16 cellular contexts compared by ENCODE assay signal in genomic region chr7:44630791-44631457, GRCh38. TPM values are rescaled to one million over a fixed set of nuclear protein-coding genes. Genes with fewer than 3 reads are reported as not detected.
DNase-seq lines count a peak whose midpoint lies in the region; ATAC-seq and TF ChIP-seq lines count a peak whose summit lies in the region.
"Had no signal": no experiment of that assay in that cellular context is flagged by ENCODE, and none has a peak within 500 bp of the region (broad histone marks: within the 10 kb centered on the region; RNA-seq: fewer than 3 reads in every experiment).

No MANE protein-coding gene starts in this region.

- H3K36me3 Mint-ChIP-seq in dendritic cell treated with granulocyte-macrophage colony-stimulating factor and Interleukin-4, amounts not matched to agents 40 ng/mL and 50 ng/mL, for 4 days (ENCODE audit: low read depth), result peaks cover 64% of the 10 kb centered on the region

- H3K4me2 ChIP-seq in DOHH2 (ENCODE audit: low read length) (peak overlapping the region; percentile 34), OCI-LY7 (ENCODE audit: low read length) (peak overlapping the region; percentile 64; the same call in 1 of the 2 replicates), smooth muscle cell (no peak overlapping the region)

- H3K4me3 ChIP-seq in DOHH2 (ENCODE audit: low read length), result peak overlapping the region; percentile 12
- no peak overlapping the region for H3K4me3 ChIP-seq in OCI-LY7 (ENCODE audit: low read depth, low read length, poor library complexity, severe bottlenecking)
- H3K4me3 ChIP-seq in psoas muscle, result no peak overlapping the region
- no peak overlapping the region for H3K4me3 ChIP-seq in smooth muscle cell

- no peak for ATAC-seq in psoas muscle
- no peak for ATAC-seq in GM18858 (IDR thresholded peaks at IDR 0.05; ENCODE audit: unreplicated experiment)
- no peak for ATAC-seq in HG03432 (IDR thresholded peaks at IDR 0.05; ENCODE audit: unreplicated experiment)
- ATAC-seq: foreskin keratinocyte, left lobe of liver had no signal

- H3K4me1 ChIP-seq in DOHH2 (ENCODE audit: control insufficient read depth, low read length), result peaks cover 62% of the 10 kb centered on the region
- H3K4me1 ChIP-seq in OCI-LY7 (ENCODE audit: insufficient read depth, low read length, poor library complexity, severe bottlenecking), result peaks cover 63% of the 10 kb centered on the region
- peaks cover 52% of the 10 kb centered on the region for H3K4me1 ChIP-seq in psoas muscle
- H3K4me1 ChIP-seq in smooth muscle cell (ENCODE audit: low read depth), result peaks cover 5% of the 10 kb centered on the region

- H3K27me3 Mint-ChIP-seq in dendritic cell treated with granulocyte-macrophage colony-stimulating factor and Interleukin-4, amounts not matched to agents 40 ng/mL and 50 ng/mL, for 4 days, result no peaks in the 10 kb centered on the region

- H3F3A ChIP-seq in DOHH2 (ENCODE audit: control insufficient read depth, insufficient read depth) (peaks cover 15% of the 10 kb centered on the region), smooth muscle cell (ENCODE audit: low read depth) (no peaks in the 10 kb centered on the region)

- no peak for DNase-seq in OCI-LY7 (ENCODE audit: low spot score)
- DNase-seq in psoas muscle, result no peak
- DNase-seq in smooth muscle cell (lab: John Stamatoyannopoulos, UW; ENCODE audit: unreplicated experiment), result no peak
- DNase-seq in GOT3 (lab: John Stamatoyannopoulos, UW), result no peak
- DNase-seq: activated CD8-positive, alpha-beta memory T cell treated with anti-CD3 and anti-CD28 coated beads for 24 hours; DMS53; foreskin keratinocyte; KG1; NCI-H2227 treated with DMSO at 0.1 percent for 48 hours; retina; SHP77 had no signal

- POLR2A ChIA-PET in OCI-LY7 (lab: Charles Lee), result interaction anchor here (0.6 to 2.7 kb wide), 7 partner anchors 9 to 219 kb away, joined by 3 to 12 read pairs (median 5); partner anchors contain the start of genes OGDH and TMED4

- H2AFZ ChIP-seq in OCI-LY7 (ENCODE audit: low read length), result no peak overlapping the region
- H2AFZ ChIP-seq in smooth muscle cell (ENCODE audit: low read depth), result no peak overlapping the region

- 77 to 85% (median 80%) methylated on average over 11 of the region's 11 CpGs for WGBS in psoas muscle, 3 donors
- 86% methylated on average over 11 of the region's 11 CpGs for WGBS in smooth muscle cell (ENCODE audit: low lambda C conversion rate)

- peaks cover 41% of the 10 kb centered on the region for H3K79me2 ChIP-seq in DOHH2 (ENCODE audit: control insufficient read depth, low read length)
- 0 out of 2 replicates have a peak, but pooled peaks cover 5% of the 10 kb centered on the region for H3K79me2 ChIP-seq in OCI-LY7 (ENCODE audit: insufficient read depth, low read depth, low read length)
- H3K79me2 ChIP-seq in smooth muscle cell (ENCODE audit: low read depth), result peaks cover 16% of the 10 kb centered on the region

- H3K27me3 ChIP-seq in DOHH2 (ENCODE audit: control insufficient read depth, low read length), result no peaks in the 10 kb centered on the region
- H3K27me3 ChIP-seq in psoas muscle (ENCODE audit: insufficient read depth in 3 of 3, low read length in 2 of 3), result no peaks in the 10 kb centered on the region
- no peaks in the 10 kb centered on the region for H3K27me3 ChIP-seq in smooth muscle cell (ENCODE audit: low read depth)
- H3K27me3 ChIP-seq: foreskin keratinocyte had no signal

- no TSS peak for BruUV-seq in OCI-LY7 (replicated peaks; lab: Mats Ljungman, UMichigan)

- no peak overlapping the region for H3K4me3 Mint-ChIP-seq in dendritic cell treated with granulocyte-macrophage colony-stimulating factor and Interleukin-4, amounts not matched to agents 40 ng/mL and 50 ng/mL, for 4 days

- intact Hi-C loops in OCI-LY7 (cut with micrococcal nuclease; ENCODE audit: unreplicated experiment) (no loop called here), psoas muscle (cut with DNase I) (no loop called here)
- intact Hi-C loops in dendritic cell treated with granulocyte-macrophage colony-stimulating factor and Interleukin-4, amounts not matched to agents 40 ng/mL and 50 ng/mL, for 4 days (cut with micrococcal nuclease), result no loop called here

- no peak overlapping the region for H3K9ac ChIP-seq in smooth muscle cell (ENCODE audit: low read depth)

- peak overlapping the region; percentile 84 for H3K27ac Mint-ChIP-seq in dendritic cell treated with granulocyte-macrophage colony-stimulating factor and Interleukin-4, amounts not matched to agents 40 ng/mL and 50 ng/mL, for 4 days

- H3K9me3 Mint-ChIP-seq in dendritic cell treated with granulocyte-macrophage colony-stimulating factor and Interleukin-4, amounts not matched to agents 40 ng/mL and 50 ng/mL, for 4 days, result no peaks in the 10 kb centered on the region

- H3K9me3 ChIP-seq in DOHH2 (ENCODE audit: control insufficient read depth, insufficient read depth, low read length) (no peaks in the 10 kb centered on the region), OCI-LY7 (ENCODE audit: low read length) (no peaks in the 10 kb centered on the region), psoas muscle (no peaks in the 10 kb centered on the region), smooth muscle cell (replicated peaks; ENCODE audit: low read depth) (no peaks in the 10 kb centered on the region)

- H3K36me3 ChIP-seq in DOHH2 (ENCODE audit: control insufficient read depth, low read length) (peaks cover 33% of the 10 kb centered on the region), OCI-LY7 (ENCODE audit: insufficient read depth, low read length) (peaks cover 43% of the 10 kb centered on the region), psoas muscle (ENCODE audit: insufficient read depth in 1 of 2, low read depth in 1 of 2) (peaks cover 0 to 29% of the 10 kb centered on the region in 2 donors), smooth muscle cell (ENCODE audit: low read depth) (no peaks in the 10 kb centered on the region)

- CTCF ChIA-PET in OCI-LY7 (lab: Charles Lee; ENCODE audit: unreplicated experiment), result interaction anchor here (0.7 kb wide), 1 partner anchor 9 kb away, joined by 3 read pairs; no protein-coding TSS in a partner anchor

- TF ChIP-seq CTCF in DOHH2 (IDR thresholded peaks at IDR 0.05; ENCODE audit: low read depth, low read length, poor library complexity, severe bottlenecking) (no peak), OCI-LY7 (conservative IDR thresholded peaks at IDR 0.05; ENCODE audit: low read length) (no peak), psoas muscle (IDR thresholded peaks at IDR 0.05) (no peak), smooth muscle cell (IDR thresholded peaks at IDR 0.05; ENCODE audit: borderline replicate concordance, insufficient read depth, poor library complexity, severe bottlenecking) (no peak)

- H3K9me2 ChIP-seq in DOHH2 (replicated peaks; ENCODE audit: control insufficient read depth, low read length), result no peaks in the 10 kb centered on the region
- no peaks in the 10 kb centered on the region for H3K9me2 ChIP-seq in OCI-LY7 (ENCODE audit: insufficient read depth, low read length)

- H3K4me1 Mint-ChIP-seq in dendritic cell treated with granulocyte-macrophage colony-stimulating factor and Interleukin-4, amounts not matched to agents 40 ng/mL and 50 ng/mL, for 4 days (ENCODE audit: low read depth), result peaks cover 70% of the 10 kb centered on the region

- peaks cover 6% of the 10 kb centered on the region; the same call in 1 of the 2 replicates for H4K20me1 ChIP-seq in DOHH2 (ENCODE audit: control insufficient read depth, insufficient read depth, low read depth, low read length)
- no peaks in the 10 kb centered on the region for H4K20me1 ChIP-seq in OCI-LY7 (ENCODE audit: insufficient read depth, low read length)
- H4K20me1 ChIP-seq in smooth muscle cell (ENCODE audit: low read depth), result peaks cover 12% of the 10 kb centered on the region

- H3K27ac ChIP-seq in DOHH2 (ENCODE audit: low read depth, low read length) (peak overlapping the region; percentile 65), OCI-LY7 (ENCODE audit: low read depth, low read length, poor library complexity, severe bottlenecking) (peak overlapping the region; percentile 62), psoas muscle (peak overlapping the region; percentile 93), smooth muscle cell (ENCODE audit: low read depth) (no peak overlapping the region)
- H3K27ac ChIP-seq: foreskin keratinocyte had no signal

RNA-seq across cellular contexts. Expression of gene OGDH, which starts 24.5 kb away (rescaled TPM):
- 32.6 and 47.6 TPM in 2 replicates for total RNA-seq in OCI-LY7 (2014; rRNA removed; shearing (Covaris generic))
- total RNA-seq in OCI-LY7 (2022), result 70.9 and 71.8 TPM in 2 replicates
- 100 to 1,000 TPM; 252 to 500 (median 326) TPM for total RNA-seq in psoas muscle
- polyA plus RNA-seq in psoas muscle, result 100 to 1,000 TPM; 176 to 181 (median 179) TPM
- total RNA-seq in smooth muscle cell, result 23.4 and 34.2 TPM in 2 replicates
- polyA plus RNA-seq in smooth muscle cell, result 31.0 and 32.6 TPM in 2 replicates

RNA-seq across cellular contexts. Expression of gene TMED4, which starts 48.9 kb away (rescaled TPM):
- 64.9 and 80.5 TPM in 2 replicates for total RNA-seq in OCI-LY7 (2014; rRNA removed; shearing (Covaris generic))
- total RNA-seq in OCI-LY7 (2022), result 68.6 and 69.1 TPM in 2 replicates
- total RNA-seq in psoas muscle, result 10 to 100 TPM; 43.1 to 64.4 (median 46.0) TPM
- 10 to 100 TPM; 29.8 to 49.0 (median 35.3) TPM for polyA plus RNA-seq in psoas muscle
- 50.8 and 83.5 TPM in 2 replicates for total RNA-seq in smooth muscle cell
- 38.4 and 48.7 TPM in 2 replicates for polyA plus RNA-seq in smooth muscle cell

RNA-seq across cellular contexts. Expression of gene DDX56, which starts 57.2 kb away (rescaled TPM):
- 69.2 and 89.2 TPM in 2 replicates for total RNA-seq in OCI-LY7 (2014; rRNA removed; shearing (Covaris generic))
- total RNA-seq in OCI-LY7 (2022) (78.6 and 95.4 TPM in 2 replicates), psoas muscle (10 to 100 TPM; 44.0 to 72.1 (median 53.7) TPM), smooth muscle cell (42.7 and 43.2 TPM in 2 replicates)
- polyA plus RNA-seq in psoas muscle (10 to 100 TPM; 38.1 to 85.8 (median 67.8) TPM), smooth muscle cell (64.5 and 71.8 TPM in 2 replicates)
